In the genomic region with DNA sequence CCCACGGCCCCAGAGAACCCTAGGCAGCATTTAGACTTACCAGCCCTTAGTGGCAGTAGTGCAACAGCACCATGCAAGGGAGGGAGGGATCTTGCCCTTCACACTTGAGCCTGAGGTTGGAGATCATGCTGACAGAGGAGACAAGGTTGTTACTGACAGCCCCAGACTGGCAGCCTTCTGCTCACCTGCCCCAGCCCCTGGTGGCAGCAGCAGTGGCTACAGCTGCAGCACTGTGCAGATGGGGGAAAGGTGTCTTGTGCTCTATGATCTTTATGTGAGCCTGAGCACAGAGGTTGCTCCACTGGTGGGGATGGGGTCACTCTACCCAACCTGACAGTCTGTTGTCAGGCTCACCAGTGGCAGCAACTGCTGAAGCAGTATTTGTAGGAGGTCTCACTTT, we compare ENCODE assay signal across 1 cellular context.
TF ChIP-seq lines count a peak whose summit lies in the region.

No MANE protein-coding gene starts in this region.

TF ChIP-seq in H1, 55 proteins besides CTCF, POLR2A, EP300 and RAD21 (continued from another document):
- TF ChIP-seq HDAC2 (IDR thresholded peaks at IDR 0.05; ENCODE audit: borderline replicate concordance in 1 of 2, low read depth in 2 of 2, low read length in 2 of 2) (no peak), CHD1 (IDR thresholded peaks at IDR 0.05; ENCODE audit: low read depth, low read length) (no peak), CHD2 (IDR thresholded peaks at IDR 0.05; ENCODE audit: low read length) (no peak), JUN (IDR thresholded peaks at IDR 0.05; ENCODE audit: low read depth, low read length) (no peak)
